8 cellular contexts compared by ENCODE assay signal in genomic region chr17:16491703-16492612, GRCh38. TPM values are rescaled to one million over a fixed set of nuclear protein-coding genes. Genes with fewer than 3 reads are reported as not detected.
A peak's percentile ranks its signal among the peaks of the same experiment; 100 is the strongest.
DNase-seq lines count a peak whose midpoint lies in the region; ATAC-seq and TF ChIP-seq lines count a peak whose summit lies in the region.

LRRC75A (minus strand) TSS chr17:16492193; CDS start chr17:16491990, 203 bp downstream.

- no peak within 1 kb of the TSS for H3K27ac Mint-ChIP-seq in GM23338

- H3F3A ChIP-seq in GM23338 (replicated peaks; ENCODE audit: low read depth): peaks cover 30% of the 10 kb centered on the region

- intact Hi-C loops in Right ventricle myocardium superior (cut with DNase I): no loop called here
- intact Hi-C loops in upper lobe of right lung (cut with DNase I): no loop called here

- TF ChIP-seq CTCF in BJ (IDR thresholded peaks at IDR 0.05; ENCODE audit: insufficient read depth, low read depth, low read length): no peak
- TF ChIP-seq CTCF in GM23338 (conservative IDR thresholded peaks at IDR 0.05; ENCODE audit: low read depth in 2 of 2): peak; percentile 40 to 56
- peak in 2 of 6 experiments; percentile 1 to 6 for TF ChIP-seq CTCF in Peyer's patch (IDR thresholded peaks at IDR 0.05)
- no peak for TF ChIP-seq CTCF in parathyroid adenoma (IDR thresholded peaks at IDR 0.05)
- TF ChIP-seq CTCF in upper lobe of right lung (IDR thresholded peaks at IDR 0.05): no peak

- peaks cover 34% of the 10 kb centered on the region for H3K27me3 Mint-ChIP-seq in GM23338 (ENCODE audit: insufficient read depth, low read depth, poor library complexity)

- POLR2A ChIA-PET in BJ (lab: Charles Lee): no interaction called here

- H2AFZ ChIP-seq in GM23338: peak within 1 kb of the TSS; percentile 91
- H2AFZ ChIP-seq in parathyroid adenoma: peak within 1 kb of the TSS; percentile 92

- H3K9me3 ChIP-seq in Peyer's patch (no peaks in the 10 kb centered on the region), parathyroid adenoma (ENCODE audit: control insufficient read depth, low read length) (no peaks in the 10 kb centered on the region), upper lobe of right lung (no peaks in the 10 kb centered on the region)

- peak within 1 kb of the TSS; percentile 35 for H3K4me3 ChIP-seq in BJ (ENCODE audit: low read depth, low read length)
- H3K4me3 ChIP-seq in GM23338: peak within 1 kb of the TSS; percentile 68
- peak within 1 kb of the TSS; percentile 68 to 89 (median 74) for H3K4me3 ChIP-seq in Peyer's patch
- peak within 1 kb of the TSS; percentile 50 for H3K4me3 ChIP-seq in parathyroid adenoma (ENCODE audit: low read depth, low read length)
- peak within 1 kb of the TSS; percentile 58 for H3K4me3 ChIP-seq in upper lobe of right lung

- H3K36me3 Mint-ChIP-seq in GM23338 (ENCODE audit: low read depth): peaks cover 8% of the 10 kb centered on the region; the same call in 2 of the 3 replicates

- H4K20me1 ChIP-seq in GM23338 (replicated peaks; ENCODE audit: insufficient read depth): 0 out of 2 replicates have a peak, but pooled peaks cover 3% of the 10 kb centered on the region

- CTCF ChIA-PET in BJ (lab: Yijun Ruan, JAX): interaction anchor here (1.8 kb wide), 1 partner anchor 29 kb away, joined by 5 read pairs; no protein-coding TSS in a partner anchor

- H3K27ac ChIP-seq in GM23338 (ENCODE audit: low read depth): peak within 1 kb of the TSS; percentile 50; the same call in 1 of the 2 replicates
- H3K27ac ChIP-seq in Peyer's patch: peak within 1 kb of the TSS; percentile 62 to 93 (median 86)
- H3K27ac ChIP-seq in parathyroid adenoma: no peak within 1 kb of the TSS
- no peak within 1 kb of the TSS for H3K27ac ChIP-seq in upper lobe of right lung

- no peak within 1 kb of the TSS for H3K9ac ChIP-seq in parathyroid adenoma

- ATAC-seq in GM23338 (peak; percentile 54), Right ventricle myocardium superior (ENCODE audit: poor library complexity) (peak; percentile 90), upper lobe of right lung (peak; percentile 90)

- H3K27me3 ChIP-seq in BJ (ENCODE audit: control insufficient read depth, insufficient read depth, low read length) (peaks cover 24% of the 10 kb centered on the region), GM23338 (ENCODE audit: insufficient read depth) (no peaks in the 10 kb centered on the region), Peyer's patch (no peaks in the 10 kb centered on the region), parathyroid adenoma (ENCODE audit: control insufficient read depth, insufficient read depth, low read length) (no peaks in the 10 kb centered on the region), upper lobe of right lung (no peaks in the 10 kb centered on the region)

- peak within 1 kb of the TSS; percentile 78 for H3K4me3 Mint-ChIP-seq in GM23338

- H3K4me1 ChIP-seq in GM23338 (ENCODE audit: insufficient read depth) (peaks cover 43% of the 10 kb centered on the region), Peyer's patch (peaks cover 0 to 40% (median 3%) of the 10 kb centered on the region in 4 donors), parathyroid adenoma (peaks cover 18% of the 10 kb centered on the region), upper lobe of right lung (peaks cover 13% of the 10 kb centered on the region)

- no peaks in the 10 kb centered on the region for H3K9me3 Mint-ChIP-seq in GM23338

- H3K79me2 ChIP-seq in GM23338 (replicated peaks; ENCODE audit: insufficient read depth) (peaks cover 33% of the 10 kb centered on the region), parathyroid adenoma (no peaks in the 10 kb centered on the region)

- H3K9me2 ChIP-seq in GM23338 (ENCODE audit: insufficient read depth): no peaks in the 10 kb centered on the region

- TF ChIP-seq POLR2A in Peyer's patch (IDR thresholded peaks at IDR 0.05): peak in 1 of 2 donors; percentile 43

- H3K36me3 ChIP-seq in BJ (ENCODE audit: control insufficient read depth, insufficient read depth, low read length) (no peaks in the 10 kb centered on the region), GM23338 (ENCODE audit: insufficient read depth) (no peaks in the 10 kb centered on the region; the same call in 1 of the 2 replicates), Peyer's patch (no peaks in the 10 kb centered on the region), parathyroid adenoma (ENCODE audit: control insufficient read depth, insufficient read depth, low read length) (no peaks in the 10 kb centered on the region), upper lobe of right lung (no peaks in the 10 kb centered on the region)

- H3K4me1 Mint-ChIP-seq in GM23338: peaks cover 61% of the 10 kb centered on the region

- DNase-seq in BJ (ENCODE audit: low read depth): no peak
- peak; percentile 86 for DNase-seq in GM23338 (ENCODE audit: low spot score)
- peak; percentile 21 to 80 (median 68) for DNase-seq in Peyer's patch
- DNase-seq in activated naive CD4-positive, alpha-beta T cell treated with Interleukin-2 at 50 U/mL for 16 hours: peak; percentile 62
- peak; percentile 57 for DNase-seq in Right ventricle myocardium superior
- peak; percentile 80 for DNase-seq in upper lobe of right lung
- DNase-seq in AML-193 (lab: John Stamatoyannopoulos, UW): no peak

- H3K4me2 ChIP-seq in GM23338 (peak within 1 kb of the TSS; percentile 84), parathyroid adenoma (ENCODE audit: low read length) (peak within 1 kb of the TSS; percentile 78)

TF ChIP-seq in GM23338, 12 proteins besides CTCF, POLR2A, EP300 and RAD21:
- no peak for TF ChIP-seq STAT1 (IDR thresholded peaks at IDR 0.05; ENCODE audit: unreplicated experiment)
- TF ChIP-seq NANOG (IDR thresholded peaks at IDR 0.05; ENCODE audit: borderline replicate concordance): no peak
- TF ChIP-seq CREB1 (CRISPR knock-in tag; IDR thresholded peaks at IDR 0.05; ENCODE audit: low read depth): no peak
- TF ChIP-seq POLR2AphosphoS5 (IDR thresholded peaks at IDR 0.05; ENCODE audit: low read depth): peak; percentile 51

RNA-seq across cellular contexts. Expression of gene LRRC75A, which starts in this region (rescaled TPM):
- 0.82 and 1.3 TPM in 2 replicates for polyA plus RNA-seq in BJ (2011; rRNA removed)
- 0.33 and 0.36 TPM in 2 replicates for polyA minus RNA-seq in BJ (2011; rRNA and poly(A)+ RNA removed)
- 22.3 and 26.2 TPM in 2 replicates for total RNA-seq in GM23338 (2014; rRNA removed; shearing (Covaris generic))
- polyA plus RNA-seq in GM23338 (2016; fragmentation: Nextera tagmentation; extraction: Ambion mirVana): 5.2 and 5.3 TPM in 2 replicates
- 100 to 1,000 TPM in 3 of 4 donors, 10 to 100 TPM in 1; 48.7 to 213 (median 187) TPM for total RNA-seq in Peyer's patch
- total RNA-seq in Right ventricle myocardium superior: 0.40 TPM
- 2.5 TPM for total RNA-seq in upper lobe of right lung

Comparison
In these comparisons a context has a peak if more than half of its experiments do, and no peak if none do; other contexts are left out.
1. Peak in DNase-seq and ATAC-seq in Right ventricle myocardium superior; RNA of the gene not detected or under 1 TPM.
2. DNase-seq: peak in GM23338 (single experiment), Peyer's patch (3 of 3), activated naive CD4-positive, alpha-beta T cell treated with Interleukin-2 at 50 U/mL for 16 hours (single experiment) and upper lobe of right lung (single experiment); none in BJ (single experiment) and AML-193 (0 of 2).
3. CTCF ChIP-seq: peak in GM23338 (2 of 2); none in BJ (single experiment), parathyroid adenoma (single experiment) and upper lobe of right lung (single experiment).
4. H3K27ac ChIP-seq: peak in GM23338 (single experiment) and Peyer's patch (4 of 4); none in parathyroid adenoma (single experiment) and upper lobe of right lung (single experiment).
5. Peak in every context shown above with its lines, with median percentiles within 50 percentile points of each other: H3K4me3 ChIP-seq and ATAC-seq.